In the genomic region with DNA sequence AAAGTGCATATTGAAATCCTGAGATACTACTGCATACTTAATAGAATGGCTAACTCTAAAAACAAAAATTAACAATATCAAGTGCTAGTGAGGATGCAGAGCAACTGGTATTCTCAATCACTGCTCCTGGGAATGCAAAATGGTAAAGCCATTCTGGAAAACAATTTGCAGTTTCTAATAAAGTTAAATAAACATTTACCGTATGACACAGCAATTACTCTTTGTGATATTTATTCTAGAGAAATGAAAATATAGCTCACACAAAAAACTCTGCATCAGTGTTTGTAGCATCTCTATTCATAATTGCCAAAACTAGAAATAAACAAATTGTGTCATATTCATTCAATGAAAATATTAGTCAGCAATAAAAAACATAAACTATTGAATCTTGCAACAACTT, we compare ENCODE assay signal across 39 cellular contexts.
"Had no signal": no experiment of that assay in that cellular context is flagged by ENCODE, and none has a peak within 500 bp of the region (broad histone marks: within the 10 kb centered on the region; RNA-seq: fewer than 3 reads in every experiment).

No MANE protein-coding gene starts in this region.

- H3K4me1 Mint-ChIP-seq: activated naive CD4-positive, alpha-beta T cell treated with anti-CD3 and anti-CD28 coated beads, Interleukin-2, amount 10 ng/mL, durations not matched to agents 7 days and 5 days; activated naive CD4-positive, alpha-beta T cell treated with anti-CD3 and anti-CD28 coated beads, Interleukin-2, amount 50 U/mL, for 24 hours; activated naive CD8-positive, alpha-beta T cell treated with anti-CD3 and anti-CD28 coated beads for 36 hours; activated naive CD8-positive, alpha-beta T cell treated with anti-CD3 and anti-CD28 coated beads, Interleukin-2, amount 10 ng/mL, durations not matched to agents 7 days and 5 days; activated naive CD8-positive, alpha-beta T cell treated with anti-CD3 and anti-CD28 coated beads, Interleukin-2, amount 50 U/mL, for 24 hours; activated T-helper 17 cell treated with anti-CD3 and anti-CD28 coated beads, Interleukin-2, amount 50 U/mL, for 72 hours; central memory CD8-positive, alpha-beta T cell had no signal

- H3K4me3 ChIP-seq: adrenal gland, ascending aorta, body of pancreas, breast epithelium, cardiac muscle cell had no signal

- DNase-seq: activated effector memory CD4-positive, alpha-beta T cell treated with anti-CD3 and anti-CD28 coated beads, Interleukin-2, amount 50 U/mL, for 16 hours; activated effector memory CD4-positive, alpha-beta T cell treated with Interleukin-2 at 50 U/mL for 16 hours; activated gamma-delta T cell; activated gamma-delta T cell treated with Interleukin-2 at 50 U/mL for 16 hours; activated naive CD4-positive, alpha-beta T cell; activated naive CD4-positive, alpha-beta T cell treated with anti-CD3 and anti-CD28 coated beads for 36 hours; activated naive CD4-positive, alpha-beta T cell treated with anti-CD3 and anti-CD28 coated beads, Interleukin-2, amount 10 ng/mL, durations not matched to agents 7 days and 5 days; activated naive CD4-positive, alpha-beta T cell treated with anti-CD3 and anti-CD28 coated beads, Interleukin-2, amount 50 U/mL, for 16 hours; activated naive CD4-positive, alpha-beta T cell treated with Interleukin-2 at 50 U/mL for 16 hours; activated naive CD8-positive, alpha-beta T cell treated with anti-CD3 and anti-CD28 coated beads for 36 hours; activated naive CD8-positive, alpha-beta T cell treated with anti-CD3 and anti-CD28 coated beads, Interleukin-2, amount 10 ng/mL, durations not matched to agents 7 days and 5 days; activated naive CD8-positive, alpha-beta T cell treated with anti-CD3 and anti-CD28 coated beads, Interleukin-2, amount 50 U/mL, for 24 hours; activated T-cell treated with anti-CD3 and anti-CD28 coated beads, Interleukin-2, amount 50 U/mL, for 24 hours; activated T-cell treated with anti-CD3 and anti-CD28 coated beads, Interleukin-2, amount 50 U/mL, for 4 hours; activated T-cell treated with anti-CD3 and anti-CD28 coated beads, Interleukin-2, amount 50 U/mL, for 48 hours; activated T-cell treated with anti-CD3 and anti-CD28 coated beads, Interleukin-2, amount 50 U/mL, for 72 hours; adrenal gland; amniotic stem cell; amygdala; anterior cingulate cortex; aorta; body of pancreas; brain microvascular endothelial cell; caudate nucleus; central memory CD4-positive, alpha-beta T cell; cerebellar nuclear complex had no signal

- H3K27ac ChIP-seq: adrenal gland, ascending aorta, body of pancreas, brain microvascular endothelial cell, breast epithelium, cardiac muscle cell had no signal

- H3K27me3 ChIP-seq: adrenal gland, ascending aorta, body of pancreas, brain microvascular endothelial cell, breast epithelium, cardiac muscle cell had no signal

- H3K27ac Mint-ChIP-seq: activated naive CD4-positive, alpha-beta T cell treated with anti-CD3 and anti-CD28 coated beads for 36 hours; activated naive CD4-positive, alpha-beta T cell treated with anti-CD3 and anti-CD28 coated beads, Interleukin-2, amount 10 ng/mL, durations not matched to agents 7 days and 5 days; activated naive CD4-positive, alpha-beta T cell treated with anti-CD3 and anti-CD28 coated beads, Interleukin-2, amount 50 U/mL, for 24 hours; activated naive CD4-positive, alpha-beta T cell treated with anti-CD3 and anti-CD28 coated beads, Interleukin-2, amount 50 U/mL, for 72 hours; activated naive CD8-positive, alpha-beta T cell; activated naive CD8-positive, alpha-beta T cell treated with anti-CD3 and anti-CD28 coated beads for 36 hours; activated naive CD8-positive, alpha-beta T cell treated with anti-CD3 and anti-CD28 coated beads, Interleukin-2, amount 10 ng/mL, durations not matched to agents 7 days and 5 days; activated naive CD8-positive, alpha-beta T cell treated with anti-CD3 and anti-CD28 coated beads, Interleukin-2, amount 50 U/mL, for 24 hours; activated T-cell treated with anti-CD3 and anti-CD28 coated beads, Interleukin-2, amount 50 U/mL, for 24 hours; activated T-cell treated with anti-CD3 and anti-CD28 coated beads, Interleukin-2, amount 50 U/mL, for 72 hours; activated T-helper 1 cell treated with anti-CD3 and anti-CD28 coated beads, Interleukin-12 subunit alpha, Interleukin-12 subunit beta, Interleukin-2, Interleukin-4 antibody, amounts not matched to agents 30 ng/mL and 10 ng/mL and 1 ng/mL, durations not matched to agents 14 hours and 24 hours and 36 hours; activated T-helper 17 cell treated with anti-CD3 and anti-CD28 coated beads, Interleukin-2, amount 50 U/mL, for 72 hours; activated T-helper 2 cell treated with anti-CD3 and anti-CD28 coated beads, Interferon-gamma antibody, Interleukin-2, Interleukin-4, amounts not matched to agents 10 μg/mL and 5 μg/mL and 100 μg/mL, durations not matched to agents 14 hours and 24 hours and 36 hours; brain had no signal

- H3K4me3 Mint-ChIP-seq: activated naive CD4-positive, alpha-beta T cell treated with anti-CD3 and anti-CD28 coated beads for 36 hours; activated naive CD4-positive, alpha-beta T cell treated with anti-CD3 and anti-CD28 coated beads, Interleukin-2, amount 10 ng/mL, durations not matched to agents 7 days and 5 days; activated naive CD4-positive, alpha-beta T cell treated with anti-CD3 and anti-CD28 coated beads, Interleukin-2, amount 50 U/mL, for 24 hours; activated naive CD8-positive, alpha-beta T cell; activated naive CD8-positive, alpha-beta T cell treated with anti-CD3 and anti-CD28 coated beads for 36 hours; activated naive CD8-positive, alpha-beta T cell treated with anti-CD3 and anti-CD28 coated beads, Interleukin-2, amount 10 ng/mL, durations not matched to agents 7 days and 5 days; activated naive CD8-positive, alpha-beta T cell treated with anti-CD3 and anti-CD28 coated beads, Interleukin-2, amount 50 U/mL, for 24 hours; activated T-cell treated with anti-CD3 and anti-CD28 coated beads, Interleukin-2, amount 50 U/mL, for 24 hours; activated T-cell treated with anti-CD3 and anti-CD28 coated beads, Interleukin-2, amount 50 U/mL, for 4 hours; activated T-cell treated with anti-CD3 and anti-CD28 coated beads, Interleukin-2, amount 50 U/mL, for 72 hours; activated T-helper 1 cell treated with anti-CD3 and anti-CD28 coated beads, Interleukin-12 subunit alpha, Interleukin-12 subunit beta, Interleukin-2, Interleukin-4 antibody, amounts not matched to agents 30 ng/mL and 10 ng/mL and 1 ng/mL, durations not matched to agents 14 hours and 24 hours and 36 hours; activated T-helper 17 cell treated with anti-CD3 and anti-CD28 coated beads, Interleukin-2, amount 50 U/mL, for 72 hours; brain; central memory CD8-positive, alpha-beta T cell had no signal

- H3K36me3 ChIP-seq: adrenal gland, brain microvascular endothelial cell, breast epithelium, cardiac muscle cell had no signal

- ATAC-seq: activated naive CD4-positive, alpha-beta T cell treated with anti-CD3 and anti-CD28 coated beads, Interleukin-2, amount 50 U/mL, for 72 hours; activated naive CD8-positive, alpha-beta T cell treated with anti-CD3 and anti-CD28 coated beads, Interleukin-2, amount 50 U/mL, for 24 hours; activated T-cell treated with anti-CD3 and anti-CD28 coated beads, Interleukin-2, amount 50 U/mL, for 4 hours; activated T-cell treated with anti-CD3 and anti-CD28 coated beads, Interleukin-2, amount 50 U/mL, for 72 hours; activated T-helper 17 cell treated with anti-CD3 and anti-CD28 coated beads, Interleukin-2, amount 50 U/mL, for 72 hours; body of pancreas had no signal

- H3K9me3 Mint-ChIP-seq: activated naive CD4-positive, alpha-beta T cell treated with anti-CD3 and anti-CD28 coated beads for 36 hours; activated naive CD4-positive, alpha-beta T cell treated with anti-CD3 and anti-CD28 coated beads, Interleukin-2, amount 10 ng/mL, durations not matched to agents 7 days and 5 days; activated naive CD4-positive, alpha-beta T cell treated with anti-CD3 and anti-CD28 coated beads, Interleukin-2, amount 50 U/mL, for 24 hours; activated naive CD4-positive, alpha-beta T cell treated with anti-CD3 and anti-CD28 coated beads, Interleukin-2, amount 50 U/mL, for 72 hours; activated naive CD8-positive, alpha-beta T cell treated with anti-CD3 and anti-CD28 coated beads for 36 hours; activated naive CD8-positive, alpha-beta T cell treated with anti-CD3 and anti-CD28 coated beads, Interleukin-2, amount 10 ng/mL, durations not matched to agents 7 days and 5 days; activated naive CD8-positive, alpha-beta T cell treated with anti-CD3 and anti-CD28 coated beads, Interleukin-2, amount 50 U/mL, for 24 hours; activated T-cell treated with anti-CD3 and anti-CD28 coated beads, Interleukin-2, amount 50 U/mL, for 24 hours; activated T-cell treated with anti-CD3 and anti-CD28 coated beads, Interleukin-2, amount 50 U/mL, for 4 hours; activated T-cell treated with anti-CD3 and anti-CD28 coated beads, Interleukin-2, amount 50 U/mL, for 72 hours; activated T-helper 1 cell treated with anti-CD3 and anti-CD28 coated beads, Interleukin-12 subunit alpha, Interleukin-12 subunit beta, Interleukin-2, Interleukin-4 antibody, amounts not matched to agents 30 ng/mL and 10 ng/mL and 1 ng/mL, durations not matched to agents 14 hours and 24 hours and 36 hours; activated T-helper 17 cell treated with anti-CD3 and anti-CD28 coated beads, Interleukin-2, amount 50 U/mL, for 72 hours; activated T-helper 2 cell treated with anti-CD3 and anti-CD28 coated beads, Interferon-gamma antibody, Interleukin-2, Interleukin-4, amounts not matched to agents 10 μg/mL and 5 μg/mL and 100 μg/mL, durations not matched to agents 14 hours and 24 hours and 36 hours; brain; central memory CD8-positive, alpha-beta T cell had no signal

- H3K27me3 Mint-ChIP-seq: activated naive CD4-positive, alpha-beta T cell treated with anti-CD3 and anti-CD28 coated beads, Interleukin-2, amount 10 ng/mL, durations not matched to agents 7 days and 5 days; activated naive CD4-positive, alpha-beta T cell treated with anti-CD3 and anti-CD28 coated beads, Interleukin-2, amount 50 U/mL, for 24 hours; activated naive CD8-positive, alpha-beta T cell; activated naive CD8-positive, alpha-beta T cell treated with anti-CD3 and anti-CD28 coated beads for 36 hours; activated naive CD8-positive, alpha-beta T cell treated with anti-CD3 and anti-CD28 coated beads, Interleukin-2, amount 10 ng/mL, durations not matched to agents 7 days and 5 days; activated naive CD8-positive, alpha-beta T cell treated with anti-CD3 and anti-CD28 coated beads, Interleukin-2, amount 50 U/mL, for 24 hours; activated T-cell treated with anti-CD3 and anti-CD28 coated beads, Interleukin-2, amount 50 U/mL, for 24 hours; activated T-helper 17 cell treated with anti-CD3 and anti-CD28 coated beads, Interleukin-2, amount 50 U/mL, for 72 hours; brain; central memory CD8-positive, alpha-beta T cell had no signal

- H3K4me1 ChIP-seq: adrenal gland, ascending aorta, body of pancreas, breast epithelium had no signal

- H3K9me3 ChIP-seq: adrenal gland, ascending aorta, body of pancreas, breast epithelium had no signal

- FAIRE-seq: astrocyte, bronchial epithelial cell had no signal

- H3K36me3 Mint-ChIP-seq: activated naive CD4-positive, alpha-beta T cell treated with anti-CD3 and anti-CD28 coated beads, Interleukin-2, amount 10 ng/mL, durations not matched to agents 7 days and 5 days; activated naive CD4-positive, alpha-beta T cell treated with anti-CD3 and anti-CD28 coated beads, Interleukin-2, amount 50 U/mL, for 24 hours; activated naive CD4-positive, alpha-beta T cell treated with anti-CD3 and anti-CD28 coated beads, Interleukin-2, amount 50 U/mL, for 72 hours; activated naive CD8-positive, alpha-beta T cell; activated naive CD8-positive, alpha-beta T cell treated with anti-CD3 and anti-CD28 coated beads for 36 hours; activated naive CD8-positive, alpha-beta T cell treated with anti-CD3 and anti-CD28 coated beads, Interleukin-2, amount 10 ng/mL, durations not matched to agents 7 days and 5 days had no signal
